ENCODE assay signal across 10 cellular contexts in genomic region chr20:19943021-19943659, GRCh38.
DNase-seq lines count a peak whose midpoint lies in the region; ATAC-seq, FAIRE-seq and TF ChIP-seq lines count a peak whose summit lies in the region.
"Had no signal": no experiment of that assay in that cellular context is flagged by ENCODE, and none has a peak within 500 bp of the region (broad histone marks: within the 10 kb centered on the region; RNA-seq: fewer than 3 reads in every experiment).

No MANE protein-coding gene starts in this region.

- TF ChIP-seq CTCF in right atrium auricular region (IDR thresholded peaks at IDR 0.05) (no peak), gastrocnemius medialis (IDR thresholded peaks at IDR 0.05 in 4 of 5, conservative IDR thresholded peaks at IDR 0.05 in 1 of 5) (no peak)

- ATAC-seq in gastrocnemius medialis (no peak), HG03469 (IDR thresholded peaks at IDR 0.05; ENCODE audit: unreplicated experiment) (no peak), HG02588 (IDR thresholded peaks at IDR 0.05; ENCODE audit: unreplicated experiment) (no peak)

- intact Hi-C loops in gastrocnemius medialis (cut with DNase I; ENCODE audit: low total_unique reads), result no loop called here

- no peaks in the 10 kb centered on the region for H3K9me3 ChIP-seq in right atrium auricular region
- no peaks in the 10 kb centered on the region for H3K9me3 ChIP-seq in gastrocnemius medialis

- DNase-seq in GF-D8 (lab: John Stamatoyannopoulos, UW) (peak; percentile 77), UCSD-AML1 (lab: John Stamatoyannopoulos, UW; ENCODE audit: unreplicated experiment) (peak; percentile 39), right atrium auricular region (ENCODE audit: low spot score) (no peak), gastrocnemius medialis (no peak), HPDE6-E6E7 (ENCODE audit: extremely low spot score) (no peak), RCC 7860 (ENCODE audit: low spot score) (no peak)
- DNase-seq: activated naive CD4-positive, alpha-beta T cell; stimulated activated CD4-positive, alpha-beta T cell treated with anti-CD3 and anti-CD28 coated beads, Interleukin-4, amount 100 ng/mL, for 4 hours had no signal

- FAIRE-seq in RCC 7860 (lab: Jason Lieb, UNC), result no peak

- H3K27ac ChIP-seq in right atrium auricular region (peak overlapping the region; percentile 38 to 42), gastrocnemius medialis (peak overlapping the region in 3 of 4 donors; percentile 19 to 33 (median 24))

- H3K27me3 ChIP-seq in right atrium auricular region, result no peaks in the 10 kb centered on the region
- no peaks in the 10 kb centered on the region for H3K27me3 ChIP-seq in gastrocnemius medialis

- H3K36me3 ChIP-seq in right atrium auricular region (peaks cover 28% of the 10 kb centered on the region), gastrocnemius medialis (no peaks in the 10 kb centered on the region)

- H3K4me1 ChIP-seq in right atrium auricular region (peaks cover 0 to 64% of the 10 kb centered on the region in 2 donors), gastrocnemius medialis (peaks cover 45 to 70% of the 10 kb centered on the region in 2 donors)

- no peak for TF ChIP-seq POLR2A in gastrocnemius medialis (IDR thresholded peaks at IDR 0.05)

- in situ Hi-C loops in gastrocnemius medialis (cut with MboI; ENCODE audit: low sequenced_read_pairs in 4 of 4), result loop anchor here in 1 of 4 donors (10.0 kb wide), 1 partner anchor 58 kb away; no protein-coding TSS in a partner anchor

- no peak overlapping the region for H3K4me3 ChIP-seq in right atrium auricular region
- no peak overlapping the region for H3K4me3 ChIP-seq in gastrocnemius medialis

Comparison
In these comparisons a context has a peak if more than half of its experiments do, and no peak if none do; other contexts are left out.
1. DNase-seq: peak in GF-D8 (single experiment) and UCSD-AML1 (single experiment); none in right atrium auricular region (single experiment), gastrocnemius medialis (0 of 2), HPDE6-E6E7 (single experiment) and RCC 7860 (single experiment).